ENCODE assay signal across 36 cellular contexts in the genomic region with DNA sequence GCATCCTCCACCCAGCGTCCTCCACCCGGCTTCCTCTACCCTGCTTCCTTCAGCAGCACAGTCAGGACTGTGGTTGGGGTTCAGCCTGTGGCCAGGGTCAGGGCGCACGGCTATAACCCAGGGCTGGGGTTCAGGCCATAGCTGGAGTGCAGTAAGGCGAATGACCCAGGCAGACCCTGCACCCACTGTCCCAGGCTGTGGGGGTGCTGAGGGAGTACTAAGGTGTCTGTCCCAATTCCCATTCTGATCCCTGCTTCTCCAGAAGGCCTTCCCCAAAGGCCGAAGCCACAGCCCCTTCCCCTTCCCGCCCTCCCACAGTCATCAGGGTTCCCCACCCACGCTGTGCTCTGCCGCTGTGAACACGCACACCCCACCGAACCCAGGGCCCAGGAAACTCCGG. TPM values are rescaled to one million over a fixed set of nuclear protein-coding genes. Genes with fewer than 3 reads are reported as not detected.
"Had no signal": no experiment of that assay in that cellular context is flagged by ENCODE, and none has a peak within 500 bp of the region (broad histone marks: within the 10 kb centered on the region; RNA-seq: fewer than 3 reads in every experiment).

No MANE protein-coding gene starts in this region.

- FAIRE-seq: colon, endometrium, endothelial cell of umbilical vein had no signal

- H3K9me3 ChIP-seq: adrenal gland, body of pancreas, esophagus squamous epithelium, gastroesophageal sphincter had no signal

- H3K9me3 Mint-ChIP-seq: activated CD4-positive, alpha-beta memory T cell treated with anti-CD3 and anti-CD28 coated beads for 36 hours; activated CD4-positive, alpha-beta T cell treated with anti-CD3 and anti-CD28 coated beads, Interleukin-2, amount 10 ng/mL, durations not matched to agents 24 days and 14 days; activated naive CD4-positive, alpha-beta T cell treated with anti-CD3 and anti-CD28 coated beads for 36 hours; activated naive CD4-positive, alpha-beta T cell treated with anti-CD3 and anti-CD28 coated beads, Interleukin-2, amount 50 U/mL, for 24 hours; activated naive CD8-positive, alpha-beta T cell treated with anti-CD3 and anti-CD28 coated beads for 36 hours; activated naive CD8-positive, alpha-beta T cell treated with anti-CD3 and anti-CD28 coated beads, Interleukin-2, amount 50 U/mL, for 24 hours; activated T-helper 1 cell treated with anti-CD3 and anti-CD28 coated beads, Interleukin-12 subunit alpha, Interleukin-12 subunit beta, Interleukin-2, Interleukin-4 antibody, amounts not matched to agents 30 ng/mL and 10 ng/mL and 1 ng/mL, durations not matched to agents 14 hours and 24 hours and 36 hours; activated T-helper 2 cell treated with anti-CD3 and anti-CD28 coated beads, Interferon-gamma antibody, Interleukin-2, Interleukin-4, amounts not matched to agents 10 μg/mL and 5 μg/mL and 100 μg/mL, durations not matched to agents 14 hours and 24 hours and 36 hours; T-helper 2 cell treated with Interferon-gamma antibody and Interleukin-4, amounts not matched to agents 5 μg/mL and 100 μg/mL, for 36 hours had no signal

- H3K27ac ChIP-seq: adrenal gland, body of pancreas, epithelial cell of prostate, esophagus squamous epithelium, gastroesophageal sphincter, WERI-Rb-1 had no signal

- ATAC-seq: activated CD4-positive, alpha-beta T cell treated with anti-CD3 and anti-CD28 coated beads for 36 hours; activated CD8-positive, alpha-beta memory T cell treated with anti-CD3 and anti-CD28 coated beads, Interleukin-2, amount 10 ng/mL, durations not matched to agents 7 days and 5 days; activated CD8-positive, alpha-beta T cell treated with anti-CD3 and anti-CD28 coated beads, Interleukin-2, amount 10 ng/mL, durations not matched to agents 7 days and 5 days; activated naive CD8-positive, alpha-beta T cell treated with anti-CD3 and anti-CD28 coated beads, Interleukin-2, amount 50 U/mL, for 24 hours; body of pancreas; gastroesophageal sphincter; T-helper 17 cell had no signal

- H3K36me3 Mint-ChIP-seq: activated CD4-positive, alpha-beta memory T cell treated with anti-CD3 and anti-CD28 coated beads for 36 hours; activated CD8-positive, alpha-beta memory T cell treated with anti-CD3 and anti-CD28 coated beads, Interleukin-2, amount 10 ng/mL, durations not matched to agents 7 days and 5 days; activated naive CD4-positive, alpha-beta T cell treated with anti-CD3 and anti-CD28 coated beads, Interleukin-2, amount 50 U/mL, for 24 hours; activated naive CD8-positive, alpha-beta T cell treated with anti-CD3 and anti-CD28 coated beads for 36 hours had no signal

- H3K27me3 Mint-ChIP-seq: activated CD4-positive, alpha-beta memory T cell treated with anti-CD3 and anti-CD28 coated beads for 36 hours; activated CD4-positive, alpha-beta T cell treated with anti-CD3 and anti-CD28 coated beads for 36 hours; activated CD4-positive, alpha-beta T cell treated with anti-CD3 and anti-CD28 coated beads, Interleukin-2, amount 10 ng/mL, durations not matched to agents 24 days and 14 days; activated CD8-positive, alpha-beta memory T cell treated with anti-CD3 and anti-CD28 coated beads, Interleukin-2, amount 10 ng/mL, durations not matched to agents 7 days and 5 days; activated naive CD4-positive, alpha-beta T cell treated with anti-CD3 and anti-CD28 coated beads, Interleukin-2, amount 50 U/mL, for 24 hours; activated naive CD8-positive, alpha-beta T cell treated with anti-CD3 and anti-CD28 coated beads for 36 hours; activated naive CD8-positive, alpha-beta T cell treated with anti-CD3 and anti-CD28 coated beads, Interleukin-2, amount 50 U/mL, for 24 hours; T-helper 17 cell had no signal

- DNase-seq: activated CD4-positive, alpha-beta memory T cell treated with anti-CD3 and anti-CD28 coated beads for 36 hours; activated CD4-positive, alpha-beta T cell treated with anti-CD3 and anti-CD28 coated beads for 36 hours; activated CD4-positive, alpha-beta T cell treated with anti-CD3 and anti-CD28 coated beads, Interleukin-2, amount 10 ng/mL, durations not matched to agents 24 days and 14 days; activated CD4-positive, CD25-positive, alpha-beta regulatory T cell; activated CD4-positive, CD25-positive, alpha-beta regulatory T cell treated with anti-CD3 and anti-CD28 coated beads, Interleukin-2, amount 50 U/mL, for 72 hours; activated CD8-positive, alpha-beta memory T cell treated with anti-CD3 and anti-CD28 coated beads, Interleukin-2, amount 10 ng/mL, durations not matched to agents 7 days and 5 days; activated CD8-positive, alpha-beta memory T cell treated with anti-CD3 and anti-CD28 coated beads, Interleukin-2, amount 50 U/mL, for 4 hours; activated CD8-positive, alpha-beta T cell treated with anti-CD3 and anti-CD28 coated beads, Interleukin-2, amount 10 ng/mL, durations not matched to agents 7 days and 5 days; activated effector memory CD4-positive, alpha-beta T cell treated with anti-CD3 and anti-CD28 coated beads, Interleukin-2, amount 50 U/mL, for 16 hours; activated naive CD4-positive, alpha-beta T cell treated with anti-CD3 and anti-CD28 coated beads for 36 hours; activated naive CD8-positive, alpha-beta T cell treated with anti-CD3 and anti-CD28 coated beads for 36 hours; activated naive CD8-positive, alpha-beta T cell treated with anti-CD3 and anti-CD28 coated beads, Interleukin-2, amount 50 U/mL, for 24 hours; activated T-cell treated with anti-CD3 and anti-CD28 coated beads, Interleukin-2, amount 50 U/mL, for 1 hour; activated T-cell treated with anti-CD3 and anti-CD28 coated beads, Interleukin-2, amount 50 U/mL, for 48 hours; amygdala; aorta; body of pancreas; caudate nucleus; cortex of kidney; effector CD8-positive, alpha-beta T cell; esophagus squamous epithelium; foreskin melanocyte; T-helper 1 cell; T-helper 17 cell; T1000; WERI-Rb-1 had no signal

- H3K4me1 ChIP-seq: body of pancreas, gastroesophageal sphincter had no signal

- H3K4me3 ChIP-seq: adrenal gland, body of pancreas, esophagus squamous epithelium, gastroesophageal sphincter had no signal

- H3K27ac Mint-ChIP-seq: activated CD4-positive, alpha-beta memory T cell treated with anti-CD3 and anti-CD28 coated beads for 36 hours; activated CD4-positive, alpha-beta T cell treated with anti-CD3 and anti-CD28 coated beads for 36 hours; activated CD8-positive, alpha-beta memory T cell treated with anti-CD3 and anti-CD28 coated beads, Interleukin-2, amount 10 ng/mL, durations not matched to agents 7 days and 5 days; activated CD8-positive, alpha-beta T cell treated with anti-CD3 and anti-CD28 coated beads, Interleukin-2, amount 10 ng/mL, durations not matched to agents 7 days and 5 days; activated naive CD4-positive, alpha-beta T cell treated with anti-CD3 and anti-CD28 coated beads for 36 hours; activated naive CD4-positive, alpha-beta T cell treated with anti-CD3 and anti-CD28 coated beads, Interleukin-2, amount 50 U/mL, for 24 hours; activated naive CD8-positive, alpha-beta T cell treated with anti-CD3 and anti-CD28 coated beads for 36 hours; activated naive CD8-positive, alpha-beta T cell treated with anti-CD3 and anti-CD28 coated beads, Interleukin-2, amount 50 U/mL, for 24 hours; activated T-helper 2 cell treated with anti-CD3 and anti-CD28 coated beads, Interferon-gamma antibody, Interleukin-2, Interleukin-4, amounts not matched to agents 10 μg/mL and 5 μg/mL and 100 μg/mL, durations not matched to agents 14 hours and 24 hours and 36 hours had no signal

- H3K4me3 Mint-ChIP-seq: activated CD4-positive, alpha-beta memory T cell treated with anti-CD3 and anti-CD28 coated beads for 36 hours; activated CD4-positive, alpha-beta T cell treated with anti-CD3 and anti-CD28 coated beads for 36 hours; activated CD4-positive, alpha-beta T cell treated with anti-CD3 and anti-CD28 coated beads, Interleukin-2, amount 10 ng/mL, durations not matched to agents 24 days and 14 days; activated CD8-positive, alpha-beta memory T cell treated with anti-CD3 and anti-CD28 coated beads, Interleukin-2, amount 10 ng/mL, durations not matched to agents 7 days and 5 days; activated CD8-positive, alpha-beta T cell treated with anti-CD3 and anti-CD28 coated beads, Interleukin-2, amount 10 ng/mL, durations not matched to agents 7 days and 5 days; activated naive CD4-positive, alpha-beta T cell treated with anti-CD3 and anti-CD28 coated beads for 36 hours; activated naive CD4-positive, alpha-beta T cell treated with anti-CD3 and anti-CD28 coated beads, Interleukin-2, amount 50 U/mL, for 24 hours; activated naive CD8-positive, alpha-beta T cell treated with anti-CD3 and anti-CD28 coated beads for 36 hours; activated naive CD8-positive, alpha-beta T cell treated with anti-CD3 and anti-CD28 coated beads, Interleukin-2, amount 50 U/mL, for 24 hours; activated T-helper 1 cell treated with anti-CD3 and anti-CD28 coated beads, Interleukin-12 subunit alpha, Interleukin-12 subunit beta, Interleukin-2, Interleukin-4 antibody, amounts not matched to agents 30 ng/mL and 10 ng/mL and 1 ng/mL, durations not matched to agents 14 hours and 24 hours and 36 hours; T-helper 2 cell treated with Interferon-gamma antibody and Interleukin-4, amounts not matched to agents 5 μg/mL and 100 μg/mL, for 36 hours had no signal

- H3K36me3 ChIP-seq: adrenal gland, esophagus squamous epithelium, gastroesophageal sphincter, WERI-Rb-1 had no signal

RNA-seq across cellular contexts. Expression of gene HASPIN, which starts 42.6 kb away (rescaled TPM):
- total RNA-seq: body of pancreas had no signal
- polyA plus RNA-seq: aorta had no signal
